In the genomic region with DNA sequence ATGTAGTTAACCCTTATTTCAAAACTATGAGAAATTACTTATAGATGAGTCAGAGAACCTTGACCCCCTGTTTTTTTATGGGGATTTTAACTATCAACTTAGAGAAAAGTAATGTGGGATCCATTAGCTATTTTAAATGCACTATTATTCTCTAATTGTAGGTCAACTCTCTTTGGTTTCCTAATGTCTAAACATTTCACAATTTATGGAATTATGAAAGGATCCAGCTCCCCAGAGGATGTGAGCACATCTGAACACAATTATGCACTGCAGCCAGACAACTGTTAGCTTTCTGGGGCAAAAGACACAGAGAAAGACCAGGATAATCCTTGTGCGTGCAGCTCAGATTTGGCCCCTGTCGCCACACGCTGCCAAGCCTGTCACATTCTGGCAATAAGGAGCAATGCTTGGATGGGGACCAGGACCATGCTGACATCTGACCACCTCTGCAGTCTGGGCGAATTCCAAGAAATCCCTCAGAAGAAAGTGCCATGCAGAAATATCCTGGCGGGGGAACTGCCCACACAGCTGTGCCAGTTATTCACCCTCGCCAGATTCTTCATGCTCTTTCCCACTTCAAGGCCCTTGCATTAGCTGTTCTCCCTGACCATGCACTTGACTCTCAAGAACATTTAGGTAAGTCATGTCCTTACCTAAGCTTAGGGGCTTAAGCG, we compare ENCODE assay signal across 13 cellular contexts. TPM values are rescaled to one million over a fixed set of nuclear protein-coding genes. Genes with fewer than 3 reads are reported as not detected.
DNase-seq lines count a peak whose midpoint lies in the region; ATAC-seq and TF ChIP-seq lines count a peak whose summit lies in the region.
"Had no signal": no experiment of that assay in that cellular context is flagged by ENCODE, and none has a peak within 500 bp of the region (broad histone marks: within the 10 kb centered on the region; RNA-seq: fewer than 3 reads in every experiment).

No MANE protein-coding gene starts in this region.

- no peaks in the 10 kb centered on the region for H3K79me2 ChIP-seq in Karpas-422 (ENCODE audit: low read length)

- ATAC-seq in HG03025 (IDR thresholded peaks at IDR 0.05; ENCODE audit: low FRiP score, unreplicated experiment) (no peak), HG02642 (IDR thresholded peaks at IDR 0.05; ENCODE audit: poor library complexity, unreplicated experiment) (no peak)
- ATAC-seq in stimulated activated effector memory CD8-positive, alpha-beta T cell treated with anti-CD3 and anti-CD28 coated beads, Interleukin-12 subunit alpha, Interleukin-12 subunit beta, amount 100 ng/mL, for 72 hours = no peak

- H3K36me3 ChIP-seq in Karpas-422 (ENCODE audit: insufficient read depth, low read length) = no peaks in the 10 kb centered on the region
- H3K36me3 ChIP-seq: BLaER1, ovary had no signal

- H3K27ac ChIP-seq in AG04450 (ENCODE audit: low read depth, low read length) (peak overlapping the region; percentile 59), Karpas-422 (ENCODE audit: low read length) (no peak overlapping the region)
- H3K27ac ChIP-seq: BLaER1 had no signal

- H3K9me3 ChIP-seq in AG04450 (ENCODE audit: control insufficient read depth, insufficient read depth, low read length) = no peaks in the 10 kb centered on the region; the same call in 1 of the 2 replicates
- no peaks in the 10 kb centered on the region for H3K9me3 ChIP-seq in Karpas-422 (ENCODE audit: low read length)
- H3K9me3 ChIP-seq: ovary had no signal

- no peaks in the 10 kb centered on the region for H3K36me3 Mint-ChIP-seq in stimulated activated effector memory CD8-positive, alpha-beta T cell treated with anti-CD3 and anti-CD28 coated beads, Interleukin-12 subunit alpha, Interleukin-12 subunit beta, amount 100 ng/mL, for 72 hours

- H3K4me2 ChIP-seq in Karpas-422 (ENCODE audit: low read depth, low read length, poor library complexity, severe bottlenecking) = no peak overlapping the region
- H3K4me2 ChIP-seq: BLaER1 had no signal

- no peaks in the 10 kb centered on the region for H3K9me3 Mint-ChIP-seq in stimulated activated effector memory CD8-positive, alpha-beta T cell treated with anti-CD3 and anti-CD28 coated beads, Interleukin-12 subunit alpha, Interleukin-12 subunit beta, amount 100 ng/mL, for 72 hours

- H3K4me3 ChIP-seq in AG04450 (ENCODE audit: low read depth, low read length) (no peak overlapping the region; the same call in 1 of the 2 replicates), Karpas-422 (ENCODE audit: low read length) (no peak overlapping the region)
- H3K4me3 ChIP-seq: BLaER1, ovary had no signal

- TF ChIP-seq CTCF in AG04450 (IDR thresholded peaks at IDR 0.05; ENCODE audit: low read depth, low read length) = no peak

- H3K9me2 ChIP-seq in Karpas-422 (replicated peaks; ENCODE audit: insufficient read depth, low read length) = no peaks in the 10 kb centered on the region

- no peaks in the 10 kb centered on the region for H4K20me1 ChIP-seq in Karpas-422 (ENCODE audit: insufficient read depth, low read depth, low read length)
- H4K20me1 ChIP-seq: BLaER1 had no signal

- DNase-seq in AG04450 (ENCODE audit: low read depth, low spot score) (peak; percentile 66), NCI-H69 (lab: John Stamatoyannopoulos, UW) (peak; percentile 93), fibroblast of gingiva (ENCODE audit: low read depth) (peak; percentile 99), occipital lobe (lab: John Stamatoyannopoulos, UW) (peak; percentile 40), Karpas-422 (no peak)
- DNase-seq in stimulated activated effector memory CD8-positive, alpha-beta T cell treated with anti-CD3 and anti-CD28 coated beads, Interleukin-12 subunit alpha, Interleukin-12 subunit beta, amount 100 ng/mL, for 72 hours (ENCODE audit: low spot score in 2 of 2) = no peak
- DNase-seq: activated CD4-positive, alpha-beta T cell treated with anti-CD3 and anti-CD28 coated beads for 4 hours; NCI-H146; SIG-M5 had no signal

- H3K4me1 Mint-ChIP-seq in stimulated activated effector memory CD8-positive, alpha-beta T cell treated with anti-CD3 and anti-CD28 coated beads, Interleukin-12 subunit alpha, Interleukin-12 subunit beta, amount 100 ng/mL, for 72 hours = peaks cover 8% of the 10 kb centered on the region

- no peak overlapping the region for H3K27ac Mint-ChIP-seq in stimulated activated effector memory CD8-positive, alpha-beta T cell treated with anti-CD3 and anti-CD28 coated beads, Interleukin-12 subunit alpha, Interleukin-12 subunit beta, amount 100 ng/mL, for 72 hours

- H3K9ac ChIP-seq in Karpas-422 (ENCODE audit: low read length) = no peak overlapping the region
- H3K9ac ChIP-seq: BLaER1 had no signal

- POLR2A ChIA-PET in AG04450 (lab: Yijun Ruan, JAX) = interaction anchor here (0.8 to 2.7 kb wide), 4 partner anchors 23 to 80 kb away, joined by 3 to 24 read pairs (median 4); a partner anchor contains a TSS

- H2AFZ ChIP-seq in Karpas-422 (ENCODE audit: low read length) = no peak overlapping the region

- CTCF ChIA-PET in AG04450 (lab: Charles Lee) = interaction anchor here (1.1 to 3.3 kb wide), 4 partner anchors 25 to 94 kb away, joined by 3 to 14 read pairs (median 6); no protein-coding TSS in a partner anchor

- H3K27me3 ChIP-seq in AG04450 (ENCODE audit: control insufficient read depth, insufficient read depth, low read length) (no peaks in the 10 kb centered on the region), Karpas-422 (ENCODE audit: low read length) (no peaks in the 10 kb centered on the region)
- H3K27me3 ChIP-seq: ovary had no signal

- no peaks in the 10 kb centered on the region for H3K4me1 ChIP-seq in Karpas-422 (ENCODE audit: low read length)
- H3K4me1 ChIP-seq: BLaER1 had no signal

- no peak overlapping the region for H3K4me3 Mint-ChIP-seq in stimulated activated effector memory CD8-positive, alpha-beta T cell treated with anti-CD3 and anti-CD28 coated beads, Interleukin-12 subunit alpha, Interleukin-12 subunit beta, amount 100 ng/mL, for 72 hours

RNA-seq across cellular contexts. Expression of a gene that starts 22.2 kb away (rescaled TPM):
- polyA plus RNA-seq in AG04450 (2011; rRNA removed) = 37.2 and 43.0 TPM in 2 replicates
- 41.7 and 49.0 TPM in 2 replicates for polyA minus RNA-seq in AG04450 (2011; rRNA and poly(A)+ RNA removed)
- 3.9 TPM for total RNA-seq in occipital lobe
- total RNA-seq in Karpas-422 (2014; rRNA removed; shearing (Covaris generic); ENCODE audit: low replicate concordance) = not detected in 2 replicates

RNA-seq across cellular contexts. Expression of a gene that starts 23.6 kb away (rescaled TPM):
- 102 and 136 TPM in 2 replicates for polyA plus RNA-seq in AG04450 (2011; rRNA removed)
- polyA minus RNA-seq in AG04450 (2011; rRNA and poly(A)+ RNA removed) = 301 and 401 TPM in 2 replicates
- total RNA-seq in occipital lobe = 245 TPM
- 38.0 and 88.4 TPM in 2 replicates for total RNA-seq in Karpas-422 (2014; rRNA removed; shearing (Covaris generic); ENCODE audit: low replicate concordance)

Comparison
In these comparisons a context has a peak if more than half of its experiments do, and no peak if none do; other contexts are left out.
1. DNase-seq: peak in AG04450 (single experiment), NCI-H69 (single experiment), fibroblast of gingiva (single experiment) and occipital lobe (single experiment); none in Karpas-422 (single experiment) and stimulated activated effector memory CD8-positive, alpha-beta T cell treated with anti-CD3 and anti-CD28 coated beads, Interleukin-12 subunit alpha, Interleukin-12 subunit beta, amount 100 ng/mL, for 72 hours (0 of 2).